In the genomic region with DNA sequence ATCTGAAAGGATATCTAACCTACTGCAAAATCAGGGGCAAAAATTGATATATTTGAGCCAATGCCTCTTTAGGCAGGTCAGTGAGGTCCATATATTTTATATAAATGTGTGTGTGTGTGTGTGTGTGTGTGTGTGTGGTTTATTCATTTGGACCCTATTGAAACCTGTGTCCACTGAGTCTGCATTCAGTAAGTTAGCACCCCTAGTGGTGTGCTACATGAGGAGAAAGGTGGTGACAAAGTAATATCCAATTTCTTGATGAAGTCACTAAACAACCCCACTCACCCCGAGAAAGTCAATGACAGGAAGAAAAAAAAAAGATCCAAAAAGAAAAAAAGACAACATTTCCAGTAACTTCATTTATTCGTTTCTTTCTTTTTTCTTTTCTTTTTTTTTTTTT, we compare ENCODE assay signal across 3 cellular contexts.
TF ChIP-seq lines count a peak whose summit lies in the region.

No MANE protein-coding gene starts in this region.

TF ChIP-seq in SK-N-SH, 30 proteins besides CTCF, POLR2A, EP300 and RAD21 (continued from another document):
- TF ChIP-seq TEAD4 (IDR thresholded peaks at IDR 0.05; ENCODE audit: borderline replicate concordance, insufficient read depth) (no peak), SIN3A (IDR thresholded peaks at IDR 0.05; ENCODE audit: borderline replicate concordance, low read depth, low read length) (no peak), TAF1 (IDR thresholded peaks at IDR 0.05; ENCODE audit: borderline replicate concordance, low read depth, low read length) (no peak), GATA2 (CRISPR knock-in tag; IDR thresholded peaks at IDR 0.05) (no peak)
- TF ChIP-seq, protein P1, sequence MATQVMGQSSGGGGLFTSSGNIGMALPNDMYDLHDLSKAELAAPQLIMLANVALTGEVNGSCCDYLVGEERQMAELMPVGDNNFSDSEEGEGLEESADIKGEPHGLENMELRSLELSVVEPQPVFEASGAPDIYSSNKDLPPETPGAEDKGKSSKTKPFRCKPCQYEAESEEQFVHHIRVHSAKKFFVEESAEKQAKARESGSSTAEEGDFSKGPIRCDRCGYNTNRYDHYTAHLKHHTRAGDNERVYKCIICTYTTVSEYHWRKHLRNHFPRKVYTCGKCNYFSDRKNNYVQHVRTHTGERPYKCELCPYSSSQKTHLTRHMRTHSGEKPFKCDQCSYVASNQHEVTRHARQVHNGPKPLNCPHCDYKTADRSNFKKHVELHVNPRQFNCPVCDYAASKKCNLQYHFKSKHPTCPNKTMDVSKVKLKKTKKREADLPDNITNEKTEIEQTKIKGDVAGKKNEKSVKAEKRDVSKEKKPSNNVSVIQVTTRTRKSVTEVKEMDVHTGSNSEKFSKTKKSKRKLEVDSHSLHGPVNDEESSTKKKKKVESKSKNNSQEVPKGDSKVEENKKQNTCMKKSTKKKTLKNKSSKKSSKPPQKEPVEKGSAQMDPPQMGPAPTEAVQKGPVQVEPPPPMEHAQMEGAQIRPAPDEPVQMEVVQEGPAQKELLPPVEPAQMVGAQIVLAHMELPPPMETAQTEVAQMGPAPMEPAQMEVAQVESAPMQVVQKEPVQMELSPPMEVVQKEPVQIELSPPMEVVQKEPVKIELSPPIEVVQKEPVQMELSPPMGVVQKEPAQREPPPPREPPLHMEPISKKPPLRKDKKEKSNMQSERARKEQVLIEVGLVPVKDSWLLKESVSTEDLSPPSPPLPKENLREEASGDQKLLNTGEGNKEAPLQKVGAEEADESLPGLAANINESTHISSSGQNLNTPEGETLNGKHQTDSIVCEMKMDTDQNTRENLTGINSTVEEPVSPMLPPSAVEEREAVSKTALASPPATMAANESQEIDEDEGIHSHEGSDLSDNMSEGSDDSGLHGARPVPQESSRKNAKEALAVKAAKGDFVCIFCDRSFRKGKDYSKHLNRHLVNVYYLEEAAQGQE (IDR thresholded peaks at IDR 0.05; ENCODE audit: low read depth, low read length): no peak
- TF ChIP-seq, protein P2, sequence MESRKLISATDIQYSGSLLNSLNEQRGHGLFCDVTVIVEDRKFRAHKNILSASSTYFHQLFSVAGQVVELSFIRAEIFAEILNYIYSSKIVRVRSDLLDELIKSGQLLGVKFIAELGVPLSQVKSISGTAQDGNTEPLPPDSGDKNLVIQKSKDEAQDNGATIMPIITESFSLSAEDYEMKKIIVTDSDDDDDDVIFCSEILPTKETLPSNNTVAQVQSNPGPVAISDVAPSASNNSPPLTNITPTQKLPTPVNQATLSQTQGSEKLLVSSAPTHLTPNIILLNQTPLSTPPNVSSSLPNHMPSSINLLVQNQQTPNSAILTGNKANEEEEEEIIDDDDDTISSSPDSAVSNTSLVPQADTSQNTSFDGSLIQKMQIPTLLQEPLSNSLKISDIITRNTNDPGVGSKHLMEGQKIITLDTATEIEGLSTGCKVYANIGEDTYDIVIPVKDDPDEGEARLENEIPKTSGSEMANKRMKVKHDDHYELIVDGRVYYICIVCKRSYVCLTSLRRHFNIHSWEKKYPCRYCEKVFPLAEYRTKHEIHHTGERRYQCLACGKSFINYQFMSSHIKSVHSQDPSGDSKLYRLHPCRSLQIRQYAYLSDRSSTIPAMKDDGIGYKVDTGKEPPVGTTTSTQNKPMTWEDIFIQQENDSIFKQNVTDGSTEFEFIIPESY (IDR thresholded peaks at IDR 0.05; ENCODE audit: borderline replicate concordance, low read depth): no peak
- TF ChIP-seq, protein P3, sequence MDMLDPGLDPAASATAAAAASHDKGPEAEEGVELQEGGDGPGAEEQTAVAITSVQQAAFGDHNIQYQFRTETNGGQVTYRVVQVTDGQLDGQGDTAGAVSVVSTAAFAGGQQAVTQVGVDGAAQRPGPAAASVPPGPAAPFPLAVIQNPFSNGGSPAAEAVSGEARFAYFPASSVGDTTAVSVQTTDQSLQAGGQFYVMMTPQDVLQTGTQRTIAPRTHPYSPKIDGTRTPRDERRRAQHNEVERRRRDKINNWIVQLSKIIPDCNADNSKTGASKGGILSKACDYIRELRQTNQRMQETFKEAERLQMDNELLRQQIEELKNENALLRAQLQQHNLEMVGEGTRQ (IDR thresholded peaks at IDR 0.05; ENCODE audit: borderline replicate concordance, low read depth, low read length): no peak

TF ChIP-seq in SK-N-SH treated with all-trans-retinoic acid at 6 μM for 48 hours, 23 proteins besides CTCF, POLR2A, EP300 and RAD21 (continued from another document):
- TF ChIP-seq, protein P4, sequence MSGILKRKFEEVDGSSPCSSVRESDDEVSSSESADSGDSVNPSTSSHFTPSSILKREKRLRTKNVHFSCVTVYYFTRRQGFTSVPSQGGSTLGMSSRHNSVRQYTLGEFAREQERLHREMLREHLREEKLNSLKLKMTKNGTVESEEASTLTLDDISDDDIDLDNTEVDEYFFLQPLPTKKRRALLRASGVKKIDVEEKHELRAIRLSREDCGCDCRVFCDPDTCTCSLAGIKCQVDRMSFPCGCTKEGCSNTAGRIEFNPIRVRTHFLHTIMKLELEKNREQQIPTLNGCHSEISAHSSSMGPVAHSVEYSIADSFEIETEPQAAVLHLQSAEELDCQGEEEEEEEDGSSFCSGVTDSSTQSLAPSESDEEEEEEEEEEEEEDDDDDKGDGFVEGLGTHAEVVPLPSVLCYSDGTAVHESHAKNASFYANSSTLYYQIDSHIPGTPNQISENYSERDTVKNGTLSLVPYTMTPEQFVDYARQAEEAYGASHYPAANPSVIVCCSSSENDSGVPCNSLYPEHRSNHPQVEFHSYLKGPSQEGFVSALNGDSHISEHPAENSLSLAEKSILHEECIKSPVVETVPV (CRISPR knock-in tag; IDR thresholded peaks at IDR 0.05): no peak
- TF ChIP-seq ESRRG (CRISPR knock-in tag; IDR thresholded peaks at IDR 0.05) (no peak), ARNTL (CRISPR knock-in tag; IDR thresholded peaks at IDR 0.05; ENCODE audit: borderline replicate concordance, low read depth) (no peak), ZNF70 (CRISPR knock-in tag; IDR thresholded peaks at IDR 0.05) (no peak), GLIS3 (CRISPR knock-in tag; IDR thresholded peaks at IDR 0.05) (no peak)
- TF ChIP-seq, protein P5, sequence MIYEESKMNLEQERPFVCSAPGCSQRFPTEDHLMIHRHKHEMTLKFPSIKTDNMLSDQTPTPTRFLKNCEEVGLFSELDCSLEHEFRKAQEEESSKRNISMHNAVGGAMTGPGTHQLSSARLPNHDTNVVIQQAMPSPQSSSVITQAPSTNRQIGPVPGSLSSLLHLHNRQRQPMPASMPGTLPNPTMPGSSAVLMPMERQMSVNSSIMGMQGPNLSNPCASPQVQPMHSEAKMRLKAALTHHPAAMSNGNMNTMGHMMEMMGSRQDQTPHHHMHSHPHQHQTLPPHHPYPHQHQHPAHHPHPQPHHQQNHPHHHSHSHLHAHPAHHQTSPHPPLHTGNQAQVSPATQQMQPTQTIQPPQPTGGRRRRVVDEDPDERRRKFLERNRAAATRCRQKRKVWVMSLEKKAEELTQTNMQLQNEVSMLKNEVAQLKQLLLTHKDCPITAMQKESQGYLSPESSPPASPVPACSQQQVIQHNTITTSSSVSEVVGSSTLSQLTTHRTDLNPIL (CRISPR knock-in tag; IDR thresholded peaks at IDR 0.05; ENCODE audit: low read depth): no peak
- TF ChIP-seq, protein P6, sequence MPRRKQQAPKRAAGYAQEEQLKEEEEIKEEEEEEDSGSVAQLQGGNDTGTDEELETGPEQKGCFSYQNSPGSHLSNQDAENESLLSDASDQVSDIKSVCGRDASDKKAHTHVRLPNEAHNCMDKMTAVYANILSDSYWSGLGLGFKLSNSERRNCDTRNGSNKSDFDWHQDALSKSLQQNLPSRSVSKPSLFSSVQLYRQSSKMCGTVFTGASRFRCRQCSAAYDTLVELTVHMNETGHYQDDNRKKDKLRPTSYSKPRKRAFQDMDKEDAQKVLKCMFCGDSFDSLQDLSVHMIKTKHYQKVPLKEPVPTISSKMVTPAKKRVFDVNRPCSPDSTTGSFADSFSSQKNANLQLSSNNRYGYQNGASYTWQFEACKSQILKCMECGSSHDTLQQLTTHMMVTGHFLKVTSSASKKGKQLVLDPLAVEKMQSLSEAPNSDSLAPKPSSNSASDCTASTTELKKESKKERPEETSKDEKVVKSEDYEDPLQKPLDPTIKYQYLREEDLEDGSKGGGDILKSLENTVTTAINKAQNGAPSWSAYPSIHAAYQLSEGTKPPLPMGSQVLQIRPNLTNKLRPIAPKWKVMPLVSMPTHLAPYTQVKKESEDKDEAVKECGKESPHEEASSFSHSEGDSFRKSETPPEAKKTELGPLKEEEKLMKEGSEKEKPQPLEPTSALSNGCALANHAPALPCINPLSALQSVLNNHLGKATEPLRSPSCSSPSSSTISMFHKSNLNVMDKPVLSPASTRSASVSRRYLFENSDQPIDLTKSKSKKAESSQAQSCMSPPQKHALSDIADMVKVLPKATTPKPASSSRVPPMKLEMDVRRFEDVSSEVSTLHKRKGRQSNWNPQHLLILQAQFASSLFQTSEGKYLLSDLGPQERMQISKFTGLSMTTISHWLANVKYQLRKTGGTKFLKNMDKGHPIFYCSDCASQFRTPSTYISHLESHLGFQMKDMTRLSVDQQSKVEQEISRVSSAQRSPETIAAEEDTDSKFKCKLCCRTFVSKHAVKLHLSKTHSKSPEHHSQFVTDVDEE (CRISPR knock-in tag; IDR thresholded peaks at IDR 0.05): no peak
- TF ChIP-seq, protein P7, sequence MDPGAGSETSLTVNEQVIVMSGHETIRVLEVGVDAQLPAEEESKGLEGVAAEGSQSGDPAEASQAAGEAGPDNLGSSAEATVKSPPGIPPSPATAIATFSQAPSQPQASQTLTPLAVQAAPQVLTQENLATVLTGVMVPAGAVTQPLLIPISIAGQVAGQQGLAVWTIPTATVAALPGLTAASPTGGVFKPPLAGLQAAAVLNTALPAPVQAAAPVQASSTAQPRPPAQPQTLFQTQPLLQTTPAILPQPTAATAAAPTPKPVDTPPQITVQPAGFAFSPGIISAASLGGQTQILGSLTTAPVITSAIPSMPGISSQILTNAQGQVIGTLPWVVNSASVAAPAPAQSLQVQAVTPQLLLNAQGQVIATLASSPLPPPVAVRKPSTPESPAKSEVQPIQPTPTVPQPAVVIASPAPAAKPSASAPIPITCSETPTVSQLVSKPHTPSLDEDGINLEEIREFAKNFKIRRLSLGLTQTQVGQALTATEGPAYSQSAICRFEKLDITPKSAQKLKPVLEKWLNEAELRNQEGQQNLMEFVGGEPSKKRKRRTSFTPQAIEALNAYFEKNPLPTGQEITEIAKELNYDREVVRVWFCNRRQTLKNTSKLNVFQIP (CRISPR knock-in tag; IDR thresholded peaks at IDR 0.05; ENCODE audit: borderline replicate concordance, low read depth): no peak

TF ChIP-seq in H1, 55 proteins besides CTCF, POLR2A, EP300 and RAD21 (continued from another document):
- TF ChIP-seq KDM4A (IDR thresholded peaks at IDR 0.05; ENCODE audit: low read depth, low read length, severe bottlenecking) (no peak), SUZ12 (IDR thresholded peaks at IDR 0.05; ENCODE audit: low read length) (no peak), CTBP2 (IDR thresholded peaks at IDR 0.05; ENCODE audit: borderline replicate concordance, insufficient read depth, insufficient read length, low read length) (no peak), HDAC2 (IDR thresholded peaks at IDR 0.05; ENCODE audit: borderline replicate concordance in 1 of 2, low read depth in 2 of 2, low read length in 2 of 2) (no peak), TCF12 (IDR thresholded peaks at IDR 0.05; ENCODE audit: low read depth, low read length) (no peak), TEAD4 (IDR thresholded peaks at IDR 0.05; ENCODE audit: low read depth, low read length) (no peak), SRF (IDR thresholded peaks at IDR 0.05; ENCODE audit: low read depth, low read length) (no peak), KDM1A (IDR thresholded peaks at IDR 0.05; ENCODE audit: borderline replicate concordance, low read length) (no peak), TAF1 (IDR thresholded peaks at IDR 0.05; ENCODE audit: low read depth, low read length) (no peak), ZNF274 (IDR thresholded peaks at IDR 0.05; ENCODE audit: borderline replicate concordance, extremely low read depth, low read length) (no peak), ASH2L (IDR thresholded peaks at IDR 0.05; ENCODE audit: low read length) (no peak), GABPA (IDR thresholded peaks at IDR 0.05; ENCODE audit: borderline replicate concordance, insufficient read depth, low read length) (no peak), HDAC6 (IDR thresholded peaks at IDR 0.05; ENCODE audit: low read depth, low read length) (no peak), KDM5A (IDR thresholded peaks at IDR 0.05; ENCODE audit: low read length) (no peak), SP2 (IDR thresholded peaks at IDR 0.05; ENCODE audit: low read length) (no peak), CHD2 (IDR thresholded peaks at IDR 0.05; ENCODE audit: low read length) (no peak), GTF2F1 (IDR thresholded peaks at IDR 0.05; ENCODE audit: borderline replicate concordance, low read depth, low read length) (no peak)
- TF ChIP-seq, protein P8, sequence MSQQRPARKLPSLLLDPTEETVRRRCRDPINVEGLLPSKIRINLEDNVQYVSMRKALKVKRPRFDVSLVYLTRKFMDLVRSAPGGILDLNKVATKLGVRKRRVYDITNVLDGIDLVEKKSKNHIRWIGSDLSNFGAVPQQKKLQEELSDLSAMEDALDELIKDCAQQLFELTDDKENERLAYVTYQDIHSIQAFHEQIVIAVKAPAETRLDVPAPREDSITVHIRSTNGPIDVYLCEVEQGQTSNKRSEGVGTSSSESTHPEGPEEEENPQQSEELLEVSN (IDR thresholded peaks at IDR 0.05): no peak
- TF ChIP-seq, protein P9, sequence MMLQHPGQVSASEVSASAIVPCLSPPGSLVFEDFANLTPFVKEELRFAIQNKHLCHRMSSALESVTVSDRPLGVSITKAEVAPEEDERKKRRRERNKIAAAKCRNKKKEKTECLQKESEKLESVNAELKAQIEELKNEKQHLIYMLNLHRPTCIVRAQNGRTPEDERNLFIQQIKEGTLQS (IDR thresholded peaks at IDR 0.05; ENCODE audit: insufficient read depth, low read depth, low read length): no peak
